ENCODE assay signal across 7 cellular contexts in the genomic region with DNA sequence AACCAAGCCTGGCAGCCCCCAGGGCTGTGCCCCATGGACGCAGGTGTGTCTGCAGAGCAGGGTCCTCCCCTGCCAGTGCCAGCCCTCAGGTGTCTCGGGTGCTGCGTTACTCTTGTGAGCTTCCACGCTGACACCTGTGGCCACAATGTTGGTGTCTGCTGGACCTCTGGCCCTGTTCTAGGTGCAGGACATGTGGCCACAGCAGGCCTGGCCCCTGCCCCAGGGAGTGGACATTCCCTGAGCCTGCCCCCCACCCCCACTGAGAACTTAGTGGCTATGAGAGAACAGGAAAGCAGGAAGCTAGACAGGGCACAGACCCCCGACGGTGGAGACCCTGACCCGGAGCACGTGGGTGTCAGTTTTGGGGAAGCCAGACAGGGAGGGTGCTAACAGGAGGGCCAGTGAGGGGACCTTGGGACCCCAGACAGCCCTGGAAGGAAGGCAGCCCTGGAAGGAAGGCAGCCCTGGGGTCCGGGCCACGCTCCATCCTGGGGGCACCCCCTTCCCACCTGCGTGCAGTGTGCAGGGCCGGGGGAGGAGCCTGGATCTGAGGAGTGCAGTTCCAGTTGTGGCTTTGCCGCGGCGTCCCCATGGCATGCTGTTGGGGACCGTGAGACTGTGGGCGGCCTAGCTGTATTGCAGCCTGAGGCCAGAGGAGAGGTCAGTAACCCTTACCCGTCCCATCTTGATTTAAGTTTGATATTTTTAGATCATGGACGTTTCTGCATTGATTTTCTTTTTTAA. TPM values are rescaled to one million over a fixed set of nuclear protein-coding genes. Genes with fewer than 3 reads are reported as not detected.
DNase-seq lines count a peak whose midpoint lies in the region; ATAC-seq and TF ChIP-seq lines count a peak whose summit lies in the region.

No MANE protein-coding gene starts in this region.

- peak overlapping the region; percentile 89 for H3K27ac ChIP-seq in Panc1 (ENCODE audit: low read length)
- peak overlapping the region; percentile 45 for H3K27ac ChIP-seq in colonic mucosa
- peak overlapping the region; percentile 73 to 78 for H3K27ac ChIP-seq in tibial artery

- BruUV-seq in Panc1 (replicated peaks; lab: Mats Ljungman, UMichigan): no TSS peak

- H3K36me3 ChIP-seq in Panc1 (ENCODE audit: control insufficient read depth, insufficient read depth, low read length) (peaks cover under 1% of the 10 kb centered on the region; the same call in 1 of the 2 replicates), colonic mucosa (no peaks in the 10 kb centered on the region), tibial artery (peaks cover 44 to 89% (median 82%) of the 10 kb centered on the region in 3 donors)

- no peaks in the 10 kb centered on the region for H3K9me3 ChIP-seq in Panc1 (ENCODE audit: control insufficient read depth, insufficient read depth, low read depth, low read length)
- H3K9me3 ChIP-seq in colonic mucosa: no peaks in the 10 kb centered on the region
- H3K9me3 ChIP-seq in tibial artery: no peaks in the 10 kb centered on the region

- H3K9ac ChIP-seq in colonic mucosa (ENCODE audit: low read depth in 2 of 2, low read length in 2 of 2): peak overlapping the region; percentile 34 to 48

- in situ Hi-C loops in Panc1 (cut with HindIII; ENCODE audit: low pct_unique_long_range_greater_than_20kb, low sequenced_read_pairs): no loop called here

- H3K4me1 ChIP-seq in Panc1 (ENCODE audit: control insufficient read depth, insufficient read depth, low read length) (peaks cover 98% of the 10 kb centered on the region), colonic mucosa (no peaks in the 10 kb centered on the region), tibial artery (peaks cover 6 to 100% (median 95%) of the 10 kb centered on the region in 4 donors)

- CTCF ChIA-PET in Panc1 (lab: Charles Lee): interaction anchor here (1.2 kb wide), 1 partner anchor 10 kb away, joined by 3 read pairs; no protein-coding TSS in a partner anchor

- H3K4me3 ChIP-seq in Panc1 (ENCODE audit: low read depth in 2 of 2, low read length in 2 of 2): no peak overlapping the region
- no peak overlapping the region for H3K4me3 ChIP-seq in colonic mucosa
- H3K4me3 ChIP-seq in tibial artery: no peak overlapping the region

- intact Hi-C loops in Panc1 (cut with micrococcal nuclease; ENCODE audit: unreplicated experiment) (no loop called here), colonic mucosa (cut with DNase I) (no loop called here), tibial artery (cut with DNase I; ENCODE audit: low total_unique reads) (no loop called here)

- no peak for ATAC-seq in Panc1

- POLR2A ChIA-PET in Panc1 (lab: Charles Lee): no interaction called here

- no peaks in the 10 kb centered on the region for H3K27me3 ChIP-seq in Panc1 (ENCODE audit: control insufficient read depth, insufficient read depth, low read length)
- H3K27me3 ChIP-seq in colonic mucosa: no peaks in the 10 kb centered on the region
- no peaks in the 10 kb centered on the region for H3K27me3 ChIP-seq in tibial artery

- no peak for TF ChIP-seq CTCF in Panc1 (IDR thresholded peaks at IDR 0.05)
- no peak for TF ChIP-seq CTCF in colonic mucosa (IDR thresholded peaks at IDR 0.05)
- no peak for TF ChIP-seq CTCF in tibial artery (IDR thresholded peaks at IDR 0.05)

- DNase-seq in Panc1 (ENCODE audit: low read depth, low spot score) (no peak), colonic mucosa (no peak), myocyte (ENCODE audit: low read depth) (peak; percentile 51), tibial artery (no peak), NCI-H1930 (lab: John Stamatoyannopoulos, UW) (no peak), NCI-H82 treated with DMSO at 0.1 percent for 48 hours (lab: John Stamatoyannopoulos, UW; ENCODE audit: unreplicated experiment) (no peak), NCI-H2107 treated with DMSO at 0.1 percent for 48 hours (lab: John Stamatoyannopoulos, UW; ENCODE audit: unreplicated experiment) (no peak)

RNA-seq across cellular contexts. Expression of a gene that starts 43.9 kb away (rescaled TPM):
- total RNA-seq in Panc1 (2021; ENCODE audit: unreplicated experiment) (10.7 TPM), colonic mucosa (10 to 100 TPM; 59.8 to 74.8 TPM), myocyte (17.5 and 26.3 TPM in 2 replicates)
- polyA plus RNA-seq in Panc1 (2012; ENCODE audit: insufficient read length): 9.2 TPM
- 7.7 TPM for polyA plus RNA-seq in myocyte (2012)
